Comparison of ENCODE assay signal across 14 cellular contexts in genomic region chr15:99668533-99669182, GRCh38.
"Had no signal": no experiment of that assay in that cellular context is flagged by ENCODE, and none has a peak within 500 bp of the region (broad histone marks: within the 10 kb centered on the region; RNA-seq: fewer than 3 reads in every experiment).

No MANE protein-coding gene starts in this region.

- H3K4me2 ChIP-seq: SK-N-SH had no signal

- DNase-seq: activated CD4-positive, alpha-beta T cell treated with anti-CD3 and anti-CD28 coated beads, Interleukin-2, amount 50 U/mL, for 1 hour; activated T-cell treated with anti-CD3 and anti-CD28 coated beads, Interleukin-2, amount 50 U/mL, for 1 hour; esophagus squamous epithelium; foreskin fibroblast; glutamatergic neuron; left cardiac atrium; ovary; retina; SK-N-SH; T-helper 1 cell; trophoblast cell had no signal

- H3K4me1 ChIP-seq: breast epithelium, esophagus squamous epithelium had no signal

- H3K4me3 ChIP-seq: breast epithelium, esophagus squamous epithelium, ovary had no signal

- H3K36me3 ChIP-seq: breast epithelium, ovary had no signal

- H3K27me3 ChIP-seq: breast epithelium, esophagus squamous epithelium, ovary had no signal

- H3K9me3 ChIP-seq: breast epithelium, esophagus squamous epithelium, ovary, SK-N-SH had no signal

- H3K27ac ChIP-seq: breast epithelium, ovary had no signal

- ATAC-seq: stimulated activated effector memory CD8-positive, alpha-beta T cell treated with anti-CD3 and anti-CD28 coated beads, Interleukin-12 subunit alpha, Interleukin-12 subunit beta, amount 100 ng/mL, for 72 hours; WTC11 had no signal
